ENCODE assay signal across 8 cellular contexts in genomic region chr1:58781541-58782307, GRCh38. TPM values are rescaled to one million over a fixed set of nuclear protein-coding genes. Genes with fewer than 3 reads are reported as not detected.
DNase-seq lines count a peak whose midpoint lies in the region; ATAC-seq and TF ChIP-seq lines count a peak whose summit lies in the region.

No MANE protein-coding gene starts in this region.

- in situ Hi-C loops in transverse colon (cut with MboI; ENCODE audit: low pct_ligation_motif_present in 1 of 4, low pct_unique_long_range_greater_than_20kb in 1 of 4, low sequenced_read_pairs in 3 of 4), result loop anchor here in 3 of 4 donors (10.0 to 25.0 kb wide), 6 partner anchors 103 to 531 kb away; partner anchors contain the start of gene FGGY (in 2 of the 3)

- peak overlapping the region; percentile 88 for H2AFZ ChIP-seq in neuronal stem cell (ENCODE audit: low read length)

- peaks cover 3% of the 10 kb centered on the region for H3K79me1 ChIP-seq in neuronal stem cell (ENCODE audit: low read depth, low read length)

- no peak overlapping the region for H2BK120ac ChIP-seq in neuronal stem cell (ENCODE audit: low read depth, low read length)

- no peak for ATAC-seq in HG02588 (IDR thresholded peaks at IDR 0.05; ENCODE audit: unreplicated experiment)

- no peak overlapping the region for H2AK5ac ChIP-seq in neuronal stem cell (ENCODE audit: low read depth, low read length)

- no CpG with 5 or more reads among the region's 42 CpGs for WGBS in neuronal stem cell (ENCODE audit: extremely low coverage in 2 of 2, insufficient read length in 2 of 2, insufficient replicate concordance in 1 of 2), 2 donors
- WGBS in transverse colon (ENCODE audit: low coverage in 1 of 2), 2 donors, result 0% methylated on average over 42 of the region's 42 CpGs; no CpG with 5 or more reads in 1 of the 2 donors

- H3K9me3 ChIP-seq in neuronal stem cell (replicated peaks in 1 of 2; ENCODE audit: control insufficient read depth in 2 of 2, insufficient read depth in 1 of 2, low read depth in 1 of 2, low read length in 2 of 2) (no peaks in the 10 kb centered on the region), transverse colon (no peaks in the 10 kb centered on the region)

- H4K91ac ChIP-seq in neuronal stem cell (ENCODE audit: low read depth, low read length, poor library complexity), result no peak overlapping the region

- DNase-seq in C1 segment of cervical spinal cord (lab: John Stamatoyannopoulos, UW) (peak in 13 of 14 donors; percentile 13 to 80 (median 61)), HT-29 (ENCODE audit: low spot score) (peak; percentile 66), RPMI8226 (peak; percentile 85), globus pallidus (ENCODE audit: low spot score) (peak; percentile 76), neuronal stem cell (ENCODE audit: low spot score) (peak; percentile 48), transverse colon (peak; percentile 77)
- peak; percentile 47 for DNase-seq in activated naive CD4-positive, alpha-beta T cell treated with Interleukin-2 at 50 U/mL for 16 hours

- H3K27me3 ChIP-seq in neuronal stem cell (ENCODE audit: control insufficient read depth in 3 of 3, insufficient read depth in 3 of 3, low read depth in 1 of 3, low read length in 3 of 3) (peaks cover 2 to 32% (median 15%) of the 10 kb centered on the region in 3 experiments), transverse colon (no peaks in the 10 kb centered on the region)

- TF ChIP-seq CTCF in transverse colon (IDR thresholded peaks at IDR 0.05), result peak; percentile 44 to 67 (median 51)

- peak overlapping the region; percentile 79 for H3K9ac ChIP-seq in neuronal stem cell (ENCODE audit: low read depth, low read length, poor library complexity)

- H3K4me1 ChIP-seq in neuronal stem cell (ENCODE audit: control insufficient read depth in 2 of 2, insufficient read depth in 1 of 2, low read depth in 1 of 2, low read length in 2 of 2) (peaks cover 9 to 23% of the 10 kb centered on the region in 2 donors), transverse colon (peaks cover 2 to 25% (median 15%) of the 10 kb centered on the region in 4 donors)

- H3K23ac ChIP-seq in neuronal stem cell (ENCODE audit: low read depth, low read length, poor library complexity), result peak overlapping the region; percentile 80

- no peak overlapping the region for H3K14ac ChIP-seq in neuronal stem cell (ENCODE audit: low read length)

- H3K27ac ChIP-seq in neuronal stem cell (replicated peaks; ENCODE audit: low read length), result no peak overlapping the region
- peak overlapping the region; percentile 99 to 100 (median 99) for H3K27ac ChIP-seq in transverse colon

- no peak overlapping the region for H2BK15ac ChIP-seq in neuronal stem cell (ENCODE audit: low read length)

- H3K4me3 ChIP-seq in neuronal stem cell (ENCODE audit: low read length in 2 of 2) (peak overlapping the region; percentile 68 to 85), transverse colon (peak overlapping the region; percentile 53 to 92 (median 76))

- H3K4me2 ChIP-seq in neuronal stem cell (ENCODE audit: insufficient read depth, low read length, poor library complexity, severe bottlenecking), result peak overlapping the region; percentile 92

- H3K4ac ChIP-seq in neuronal stem cell (ENCODE audit: low read length), result no peak overlapping the region

- H4K8ac ChIP-seq in neuronal stem cell (ENCODE audit: low read depth, low read length), result no peak overlapping the region

- no peak overlapping the region for H2BK12ac ChIP-seq in neuronal stem cell (ENCODE audit: low read length)

- H3K18ac ChIP-seq in neuronal stem cell (ENCODE audit: low read length), result peak overlapping the region; percentile 89

- intact Hi-C loops in transverse colon (cut with DNase I; ENCODE audit: low total_unique reads), result loop anchor here (5.0 to 10.0 kb wide), 4 partner anchors 293 to 973 kb away; no protein-coding TSS in a partner anchor

- no peaks in the 10 kb centered on the region for H3K36me3 ChIP-seq in neuronal stem cell (replicated peaks in 1 of 2; ENCODE audit: control insufficient read depth in 2 of 2, insufficient read depth in 2 of 2, low read length in 2 of 2)
- H3K36me3 ChIP-seq in transverse colon, result no peaks in the 10 kb centered on the region

- no peak for TF ChIP-seq EP300 in transverse colon (IDR thresholded peaks at IDR 0.05; ENCODE audit: low read depth)

- peak overlapping the region; percentile 25 for H2BK5ac ChIP-seq in neuronal stem cell (ENCODE audit: low read length)

- peak; percentile 52 for TF ChIP-seq POLR2A in transverse colon (IDR thresholded peaks at IDR 0.05)

RNA-seq across cellular contexts. Expression of gene JUN, which starts 2.1 kb away (rescaled TPM):
- 531 and 547 TPM in 2 replicates for total RNA-seq in HT-29 (2014; rRNA removed; shearing (Covaris generic))
- polyA plus RNA-seq in neuronal stem cell (2013, experiment 1 of 2), result 6.3 TPM
- polyA plus RNA-seq in neuronal stem cell (2013, experiment 2 of 2), result 6.3 TPM
- total RNA-seq in transverse colon, result 100 to 1,000 TPM; 315 to 440 (median 376) TPM
